9 cellular contexts compared by ENCODE assay signal in genomic region chr3:47225310-47225906, GRCh38. TPM values are rescaled to one million over a fixed set of nuclear protein-coding genes. Genes with fewer than 3 reads are reported as not detected.
DNase-seq lines count a peak whose midpoint lies in the region; ATAC-seq and TF ChIP-seq lines count a peak whose summit lies in the region.
"Had no signal": no experiment of that assay in that cellular context is flagged by ENCODE, and none has a peak within 500 bp of the region (broad histone marks: within the 10 kb centered on the region; RNA-seq: fewer than 3 reads in every experiment).

No MANE protein-coding gene starts in this region.

- no peaks in the 10 kb centered on the region for H3K79me2 ChIP-seq in smooth muscle cell (ENCODE audit: low read depth)

- DNase-seq in GM06990 (ENCODE audit: extremely low read depth, insufficient read length), result peak; percentile 38
- DNase-seq in NOMO-1 treated with DMSO at 0.1 percent for 48 hours (lab: John Stamatoyannopoulos, UW; ENCODE audit: unreplicated experiment), result peak; percentile 90
- DNase-seq in left lung, result no peak
- no peak for DNase-seq in testis
- DNase-seq in smooth muscle cell (lab: John Stamatoyannopoulos, UW; ENCODE audit: unreplicated experiment), result no peak
- DNase-seq in AG08396 (ENCODE audit: low spot score), result no peak
- no peak for DNase-seq in UCSD-AML1 (lab: John Stamatoyannopoulos, UW; ENCODE audit: unreplicated experiment)

- 83 to 86% methylated on average over 5 of the region's 5 CpGs for WGBS in testis, 2 donors
- 91% methylated on average over 5 of the region's 5 CpGs for WGBS in smooth muscle cell (ENCODE audit: low lambda C conversion rate)

- H3K27me3 ChIP-seq in GM06990 (replicated peaks; ENCODE audit: control insufficient read depth, insufficient read depth, low read length) (no peaks in the 10 kb centered on the region), left lung (no peaks in the 10 kb centered on the region), testis (no peaks in the 10 kb centered on the region), smooth muscle cell (ENCODE audit: low read depth) (no peaks in the 10 kb centered on the region)

- no peak overlapping the region for H2AFZ ChIP-seq in smooth muscle cell (ENCODE audit: low read depth)

- peak; percentile 56 for ATAC-seq in GM21737 (IDR thresholded peaks at IDR 0.05; ENCODE audit: unreplicated experiment)
- peak; percentile 41 for ATAC-seq in left lung
- ATAC-seq: mucosa of descending colon had no signal

- H3K4me3 ChIP-seq in GM06990 (replicated peaks; ENCODE audit: low read depth, low read length) (no peak overlapping the region), left lung (no peak overlapping the region), testis (no peak overlapping the region), smooth muscle cell (no peak overlapping the region)
- H3K4me3 ChIP-seq: mucosa of descending colon had no signal

- intact Hi-C loops in left lung (cut with DNase I) (no loop called here), testis (cut with DNase I; ENCODE audit: low total_unique reads) (no loop called here)

- no peaks in the 10 kb centered on the region for H4K20me1 ChIP-seq in smooth muscle cell (ENCODE audit: low read depth)

- TF ChIP-seq POLR2A in testis (IDR thresholded peaks at IDR 0.05), result no peak

- H3K9me3 ChIP-seq in left lung, result no peaks in the 10 kb centered on the region
- no peaks in the 10 kb centered on the region for H3K9me3 ChIP-seq in testis
- H3K9me3 ChIP-seq in smooth muscle cell (replicated peaks; ENCODE audit: low read depth), result no peaks in the 10 kb centered on the region
- H3K9me3 ChIP-seq: mucosa of descending colon had no signal

- H3K36me3 ChIP-seq in GM06990 (ENCODE audit: control insufficient read depth, insufficient read depth, low read length), result no peaks in the 10 kb centered on the region
- H3K36me3 ChIP-seq in left lung, result no peaks in the 10 kb centered on the region
- no peaks in the 10 kb centered on the region for H3K36me3 ChIP-seq in testis (ENCODE audit: low read depth, missing control alignments)
- H3K36me3 ChIP-seq in smooth muscle cell (ENCODE audit: low read depth), result no peaks in the 10 kb centered on the region

- no peak for TF ChIP-seq CTCF in GM06990 (IDR thresholded peaks at IDR 0.05; ENCODE audit: insufficient read depth, low read length, poor library complexity, severe bottlenecking)
- no peak for TF ChIP-seq CTCF in left lung (IDR thresholded peaks at IDR 0.05)
- no peak for TF ChIP-seq CTCF in testis (IDR thresholded peaks at IDR 0.05)
- TF ChIP-seq CTCF in smooth muscle cell (IDR thresholded peaks at IDR 0.05; ENCODE audit: borderline replicate concordance, insufficient read depth, poor library complexity, severe bottlenecking), result no peak

- peaks cover 0 to 34% of the 10 kb centered on the region in 2 donors for H3K4me1 ChIP-seq in left lung
- peaks cover 5% of the 10 kb centered on the region for H3K4me1 ChIP-seq in testis
- H3K4me1 ChIP-seq in smooth muscle cell (ENCODE audit: low read depth), result no peaks in the 10 kb centered on the region

- H3K4me2 ChIP-seq in smooth muscle cell, result no peak overlapping the region

- H3K27ac ChIP-seq in left lung, result peak overlapping the region in 1 of 2 donors; percentile 58
- H3K27ac ChIP-seq in testis, result no peak overlapping the region
- H3K27ac ChIP-seq in smooth muscle cell (ENCODE audit: low read depth), result no peak overlapping the region

- no peak overlapping the region for H3K9ac ChIP-seq in smooth muscle cell (ENCODE audit: low read depth)

- no peaks in the 10 kb centered on the region for H3F3A ChIP-seq in smooth muscle cell (ENCODE audit: low read depth)

RNA-seq across cellular contexts. Expression of gene KIF9, which starts 57.2 kb away (rescaled TPM):
- 1 to 10 TPM; 8.4 to 9.5 TPM for total RNA-seq in left lung
- 10 to 100 TPM; 37.2 to 53.0 TPM for total RNA-seq in testis
- 115 TPM for polyA plus RNA-seq in testis (ENCODE audit: insufficient read depth, low read depth, low replicate concordance)
- 2.2 and 5.0 TPM in 2 replicates for total RNA-seq in smooth muscle cell
- 6.5 and 10.9 TPM in 2 replicates for polyA plus RNA-seq in smooth muscle cell

RNA-seq across cellular contexts. Expression of gene KLHL18, which starts 57.3 kb away (rescaled TPM):
- 10 to 100 TPM; 25.9 to 29.5 TPM for total RNA-seq in left lung
- 10 to 100 TPM; 24.7 to 26.2 TPM for total RNA-seq in testis
- polyA plus RNA-seq in testis (ENCODE audit: insufficient read depth, low read depth, low replicate concordance), result 17.6 TPM
- 17.8 and 18.4 TPM in 2 replicates for total RNA-seq in smooth muscle cell
- 17.6 and 25.8 TPM in 2 replicates for polyA plus RNA-seq in smooth muscle cell

Comparison
In these comparisons a context has a peak if more than half of its experiments do, and no peak if none do; other contexts are left out.
1. DNase-seq: peak in GM06990 (single experiment) and NOMO-1 treated with DMSO at 0.1 percent for 48 hours (single experiment); none in left lung (0 of 2), testis (single experiment), smooth muscle cell (single experiment), AG08396 (single experiment) and UCSD-AML1 (single experiment).